15 cellular contexts compared by ENCODE assay signal in genomic region chr1:45630429-45630828, GRCh38.
"Had no signal": no experiment of that assay in that cellular context is flagged by ENCODE, and none has a peak within 500 bp of the region (broad histone marks: within the 10 kb centered on the region; RNA-seq: fewer than 3 reads in every experiment).

No MANE protein-coding gene starts in this region.

- H3K4me1 Mint-ChIP-seq: immature natural killer cell, neural crest cell had no signal

- H3K9me3 Mint-ChIP-seq: activated T-cell treated with anti-CD3 and anti-CD28 coated beads, Interleukin-2, amount 50 U/mL, for 72 hours; immature natural killer cell; neural crest cell had no signal

- DNase-seq: activated CD4-positive, alpha-beta T cell treated with anti-CD3 and anti-CD28 coated beads, Interleukin-2, amount 50 U/mL, for 1 hour; activated gamma-delta T cell treated with Interleukin-2 at 50 U/mL for 16 hours; activated T-cell treated with anti-CD3 and anti-CD28 coated beads, Interleukin-2, amount 50 U/mL, for 72 hours; body of pancreas; caudate nucleus; colonic mucosa; foreskin fibroblast; heart left ventricle; immature natural killer cell; lower lobe of right lung; right lobe of liver; stimulated activated CD4-positive, alpha-beta T cell treated with anti-CD3 and anti-CD28 coated beads, Interleukin-4, amount 100 ng/mL, for 4 hours; stimulated activated CD8-positive, alpha-beta memory T cell treated with anti-CD3 and anti-CD28 coated beads, Interleukin-4, amount 100 ng/mL, for 48 hours; stomach had no signal

- H3K27ac Mint-ChIP-seq: activated T-cell treated with anti-CD3 and anti-CD28 coated beads, Interleukin-2, amount 50 U/mL, for 72 hours had no signal

- H3K27ac ChIP-seq: body of pancreas, colonic mucosa, heart left ventricle, lower lobe of right lung, right lobe of liver, stomach had no signal

- ATAC-seq: body of pancreas, heart left ventricle, lower lobe of right lung, right lobe of liver had no signal

- H3K4me3 Mint-ChIP-seq: activated T-cell treated with anti-CD3 and anti-CD28 coated beads, Interleukin-2, amount 50 U/mL, for 72 hours; immature natural killer cell; neural crest cell had no signal
